ENCODE assay signal across 10 cellular contexts in genomic region chrX:13029341-13029740, GRCh38. TPM values are rescaled to one million over a fixed set of nuclear protein-coding genes. Genes with fewer than 3 reads are reported as not detected.
DNase-seq lines count a peak whose midpoint lies in the region; ATAC-seq, FAIRE-seq and TF ChIP-seq lines count a peak whose summit lies in the region.
"Had no signal": no experiment of that assay in that cellular context is flagged by ENCODE, and none has a peak within 500 bp of the region (broad histone marks: within the 10 kb centered on the region; RNA-seq: fewer than 3 reads in every experiment).

No MANE protein-coding gene starts in this region.

- H3K9me3 ChIP-seq in keratinocyte (ENCODE audit: control insufficient read depth, low read depth, low read length) (no peaks in the 10 kb centered on the region), subcutaneous abdominal adipose tissue (ENCODE audit: control insufficient read depth in 5 of 5, low read length in 5 of 5) (no peaks in the 10 kb centered on the region)

- peak overlapping the region; percentile 84 for H3K27ac Mint-ChIP-seq in activated CD4-positive, alpha-beta T cell treated with anti-CD3 and anti-CD28 coated beads, Interleukin-2, amount 10 ng/mL, durations not matched to agents 24 days and 14 days

- dilution Hi-C loops in keratinocyte (cut with MboI; ENCODE audit: extremely low pct_ligation_motif_present, low sequenced_read_pairs): no loop called here

- H3K36me3 ChIP-seq in keratinocyte (ENCODE audit: control insufficient read depth in 2 of 2, extremely low read depth in 1 of 2, insufficient read depth in 2 of 2, low read length in 2 of 2): no peaks in the 10 kb centered on the region
- H3K36me3 ChIP-seq in subcutaneous abdominal adipose tissue (ENCODE audit: control insufficient read depth in 5 of 5, insufficient read depth in 5 of 5, low read length in 5 of 5): no peaks in the 10 kb centered on the region

- intact Hi-C loops in activated CD4-positive, alpha-beta T cell treated with anti-CD3 and anti-CD28 coated beads, Interleukin-2, amount 10 ng/mL, durations not matched to agents 24 days and 14 days (cut with micrococcal nuclease): no loop called here

- peak overlapping the region; percentile 55 for H2AFZ ChIP-seq in keratinocyte (ENCODE audit: control insufficient read depth, low read length)

- H3K27me3 ChIP-seq in keratinocyte (ENCODE audit: control insufficient read depth, extremely low read depth, insufficient read depth, low read length) (no peaks in the 10 kb centered on the region), subcutaneous abdominal adipose tissue (ENCODE audit: control insufficient read depth in 5 of 5, insufficient read depth in 4 of 5, low read length in 5 of 5) (peaks cover 0 to 5% (median 0%) of the 10 kb centered on the region in 5 donors)

- H3K4me2 ChIP-seq in keratinocyte (ENCODE audit: control insufficient read depth, extremely low read depth, insufficient read depth, low read depth, low read length): peak overlapping the region; percentile 61
- H3K4me2 ChIP-seq: KMS-11 had no signal

- no peaks in the 10 kb centered on the region for H3K27me3 Mint-ChIP-seq in activated CD4-positive, alpha-beta T cell treated with anti-CD3 and anti-CD28 coated beads, Interleukin-2, amount 10 ng/mL, durations not matched to agents 24 days and 14 days

- H3K79me2 ChIP-seq in keratinocyte (ENCODE audit: control insufficient read depth, insufficient read depth, low read length): no peaks in the 10 kb centered on the region

- no peaks in the 10 kb centered on the region for H3K9me1 ChIP-seq in keratinocyte (ENCODE audit: control insufficient read depth, extremely low read depth, insufficient read depth, low read length)

- peaks cover 45% of the 10 kb centered on the region for H3K4me1 Mint-ChIP-seq in activated CD4-positive, alpha-beta T cell treated with anti-CD3 and anti-CD28 coated beads, Interleukin-2, amount 10 ng/mL, durations not matched to agents 24 days and 14 days

- H4K20me1 ChIP-seq in keratinocyte (ENCODE audit: control insufficient read depth, extremely low read depth, insufficient read depth, low read length): no peaks in the 10 kb centered on the region

- peak overlapping the region; percentile 33 for H3K9ac ChIP-seq in keratinocyte (ENCODE audit: control insufficient read depth, extremely low read depth, insufficient read depth, low read length)
- H3K9ac ChIP-seq in subcutaneous abdominal adipose tissue (ENCODE audit: low read length in 5 of 5): no peak overlapping the region
- H3K9ac ChIP-seq: KMS-11 had no signal

- H3K4me3 Mint-ChIP-seq in activated CD4-positive, alpha-beta T cell treated with anti-CD3 and anti-CD28 coated beads, Interleukin-2, amount 10 ng/mL, durations not matched to agents 24 days and 14 days: peak overlapping the region; percentile 35

- DNase-seq in activated CD4-positive, alpha-beta T cell treated with anti-CD3 and anti-CD28 coated beads, Interleukin-2, amount 10 ng/mL, durations not matched to agents 24 days and 14 days: peak; percentile 61
- no peak for DNase-seq in activated CD4-positive, alpha-beta T cell treated with anti-CD3 and anti-CD28 coated beads, Interleukin-2, amount 50 U/mL, for 48 hours
- peak; percentile 3 for DNase-seq in amniotic stem cell (lab: John Stamatoyannopoulos, UW)
- DNase-seq in keratinocyte (ENCODE audit: low read depth, low spot score): no peak
- DNase-seq in hepatic stellate cell (ENCODE audit: low spot score): no peak
- DNase-seq in cerebellar nuclear complex (lab: John Stamatoyannopoulos, UW): no peak

- no peak for TF ChIP-seq CTCF in keratinocyte (optimal IDR thresholded peaks at IDR 0.05 in 1 of 3, IDR thresholded peaks at IDR 0.05 in 1 of 3, conservative IDR thresholded peaks at IDR 0.05 in 1 of 3; ENCODE audit: extremely low read depth in 1 of 3, insufficient read depth in 2 of 3, low read length in 3 of 3)

- H3K27ac ChIP-seq in keratinocyte (ENCODE audit: control insufficient read depth, insufficient read depth, low read length): peak overlapping the region; percentile 39
- peak overlapping the region; percentile 69 for H3K27ac ChIP-seq in subcutaneous abdominal adipose tissue (ENCODE audit: low read depth, low read length)
- H3K27ac ChIP-seq: KMS-11 had no signal

- H3K9me3 Mint-ChIP-seq in activated CD4-positive, alpha-beta T cell treated with anti-CD3 and anti-CD28 coated beads, Interleukin-2, amount 10 ng/mL, durations not matched to agents 24 days and 14 days: no peaks in the 10 kb centered on the region

- H3K4me3 ChIP-seq in keratinocyte (ENCODE audit: control insufficient read depth in 2 of 3, extremely low read depth in 1 of 3, insufficient read depth in 2 of 3, low read depth in 1 of 3, low read length in 3 of 3): no peak overlapping the region
- H3K4me3 ChIP-seq in subcutaneous abdominal adipose tissue (ENCODE audit: low read depth in 1 of 5, low read length in 5 of 5): peak overlapping the region in 1 of 5 donors; percentile 9

- FAIRE-seq in keratinocyte (lab: Jason Lieb, UNC): no peak

- no peak for ATAC-seq in HG03378 (IDR thresholded peaks at IDR 0.05; ENCODE audit: unreplicated experiment)

- H3K4me1 ChIP-seq in keratinocyte (ENCODE audit: control insufficient read depth, extremely low read depth, insufficient read depth, low read length): peaks cover 17% of the 10 kb centered on the region
- H3K4me1 ChIP-seq in subcutaneous abdominal adipose tissue (ENCODE audit: control insufficient read depth in 5 of 5, insufficient read depth in 5 of 5, low read length in 5 of 5): peaks cover 4 to 27% (median 13%) of the 10 kb centered on the region in 5 donors

- no peaks in the 10 kb centered on the region for H3K36me3 Mint-ChIP-seq in activated CD4-positive, alpha-beta T cell treated with anti-CD3 and anti-CD28 coated beads, Interleukin-2, amount 10 ng/mL, durations not matched to agents 24 days and 14 days (ENCODE audit: low read depth)

RNA-seq across cellular contexts. Expression of gene FAM9C, which starts 15.1 kb away (rescaled TPM):
- not detected in 2 replicates for total RNA-seq in activated CD4-positive, alpha-beta T cell treated with anti-CD3 and anti-CD28 coated beads, Interleukin-2, amount 10 ng/mL, durations not matched to agents 24 days and 14 days
- not detected in 3 replicates for polyA plus RNA-seq in keratinocyte
- 0.44 TPM for polyA plus RNA-seq in keratinocyte (2011; ENCODE audit: low read depth)
- polyA plus RNA-seq in keratinocyte (2011; cell fraction: cytosol; rRNA removed): not detected in 2 replicates
- polyA plus RNA-seq in keratinocyte (2011; cell fraction: nucleus; rRNA removed): not detected in 2 replicates
- not detected in 2 replicates for polyA plus RNA-seq in keratinocyte (2012; ENCODE audit: low replicate concordance)
- polyA minus RNA-seq in keratinocyte: not detected in 3 replicates
- not detected for polyA minus RNA-seq in keratinocyte (2011; cell fraction: cytosol; rRNA and poly(A)+ RNA removed)
- polyA minus RNA-seq in keratinocyte (2011; cell fraction: nucleus; rRNA and poly(A)+ RNA removed): not detected in 2 replicates
- polyA plus RNA-seq: BJ had no signal

RNA-seq across cellular contexts. Expression of gene TMSB4X, which starts 54.4 kb away (rescaled TPM):
- total RNA-seq in activated CD4-positive, alpha-beta T cell treated with anti-CD3 and anti-CD28 coated beads, Interleukin-2, amount 10 ng/mL, durations not matched to agents 24 days and 14 days: 5,263 and 5,311 TPM in 2 replicates
- 2,237 to 2,800 TPM (median 2,500 TPM) in 3 replicates for polyA plus RNA-seq in keratinocyte
- polyA plus RNA-seq in keratinocyte (2011; ENCODE audit: low read depth): 4,864 TPM
- polyA plus RNA-seq in keratinocyte (2011; cell fraction: cytosol; rRNA removed): 1,912 and 3,162 TPM in 2 replicates
- 520 and 614 TPM in 2 replicates for polyA plus RNA-seq in keratinocyte (2011; cell fraction: nucleus; rRNA removed)
- polyA plus RNA-seq in keratinocyte (2012; ENCODE audit: low replicate concordance): 3,005 and 4,221 TPM in 2 replicates
- 245 to 1,139 TPM (median 824 TPM) in 3 replicates for polyA minus RNA-seq in keratinocyte
- 853 TPM for polyA minus RNA-seq in keratinocyte (2011; cell fraction: cytosol; rRNA and poly(A)+ RNA removed)
- 210 and 359 TPM in 2 replicates for polyA minus RNA-seq in keratinocyte (2011; cell fraction: nucleus; rRNA and poly(A)+ RNA removed)

Comparison
In these comparisons a context has a peak if more than half of its experiments do, and no peak if none do; other contexts are left out.
1. DNase-seq: peak in activated CD4-positive, alpha-beta T cell treated with anti-CD3 and anti-CD28 coated beads, Interleukin-2, amount 10 ng/mL, durations not matched to agents 24 days and 14 days (single experiment) and amniotic stem cell (single experiment); none in activated CD4-positive, alpha-beta T cell treated with anti-CD3 and anti-CD28 coated beads, Interleukin-2, amount 50 U/mL, for 48 hours (0 of 2), keratinocyte (single experiment), hepatic stellate cell (single experiment) and cerebellar nuclear complex (0 of 2).